Comparison of ENCODE assay signal across 17 cellular contexts in the genomic region with DNA sequence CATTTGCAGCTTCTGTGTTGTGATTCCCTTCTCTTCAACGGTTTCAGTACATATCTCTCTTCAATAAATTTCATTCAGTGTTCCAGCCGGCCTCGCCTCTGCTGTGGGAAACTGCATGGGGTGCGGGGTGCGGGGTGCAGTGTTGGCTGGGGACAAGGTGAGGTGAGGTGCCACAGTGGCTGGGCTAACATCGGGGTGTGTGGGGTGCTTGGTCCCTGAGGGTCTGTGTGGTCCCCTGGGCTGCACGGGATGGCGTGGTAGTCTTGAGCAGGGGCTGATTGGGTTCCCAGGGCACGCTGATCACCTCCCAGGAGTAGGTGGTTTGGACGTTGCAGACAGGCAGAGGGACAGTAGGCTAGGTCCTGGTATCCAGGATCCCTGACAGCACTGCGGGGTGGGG. TPM values are rescaled to one million over a fixed set of nuclear protein-coding genes. Genes with fewer than 3 reads are reported as not detected.
"Had no signal": no experiment of that assay in that cellular context is flagged by ENCODE, and none has a peak within 500 bp of the region (broad histone marks: within the 10 kb centered on the region; RNA-seq: fewer than 3 reads in every experiment).

No MANE protein-coding gene starts in this region.

- H3K27ac ChIP-seq: esophagus squamous epithelium, gastroesophageal sphincter, left lung, lower lobe of right lung, right atrium auricular region, stomach had no signal

- H3K9me3 Mint-ChIP-seq: dendritic cell treated with granulocyte-macrophage colony-stimulating factor and Interleukin-4, amounts not matched to agents 40 ng/mL and 50 ng/mL, for 4 days; immature natural killer cell; memory B cell; mesothelial cell of epicardium had no signal

- H3K4me3 Mint-ChIP-seq: dendritic cell treated with granulocyte-macrophage colony-stimulating factor and Interleukin-4, amounts not matched to agents 40 ng/mL and 50 ng/mL, for 4 days; immature natural killer cell; memory B cell; mesothelial cell of epicardium had no signal

- H3K36me3 ChIP-seq: esophagus squamous epithelium, gastroesophageal sphincter, left lung, lower lobe of right lung, right atrium auricular region, stomach had no signal

- DNase-seq: esophagus squamous epithelium; foreskin fibroblast; immature natural killer cell; lower lobe of right lung; small intestine; stimulated activated CD4-positive, alpha-beta T cell treated with anti-CD3 and anti-CD28 coated beads, Interleukin-12 subunit alpha, Interleukin-12 subunit beta, amount 100 ng/mL, for 4 hours; stimulated activated naive CD4-positive, alpha-beta T cell; stomach; trophoblast cell had no signal

- H3K9me3 ChIP-seq: esophagus squamous epithelium, gastroesophageal sphincter, left lung, lower lobe of right lung, right atrium auricular region, stomach had no signal

- H3K27me3 ChIP-seq: esophagus squamous epithelium, gastroesophageal sphincter, left lung, right atrium auricular region, stomach had no signal

- H3K36me3 Mint-ChIP-seq: immature natural killer cell, memory B cell, mesothelial cell of epicardium had no signal

- H3K4me3 ChIP-seq: esophagus squamous epithelium, gastroesophageal sphincter, left lung, lower lobe of right lung, right atrium auricular region, stomach had no signal

- H3K4me1 Mint-ChIP-seq: immature natural killer cell, memory B cell, mesothelial cell of epicardium had no signal

- ATAC-seq: gastroesophageal sphincter, left lung, lower lobe of right lung had no signal

- H3K27ac Mint-ChIP-seq: dendritic cell treated with granulocyte-macrophage colony-stimulating factor and Interleukin-4, amounts not matched to agents 40 ng/mL and 50 ng/mL, for 4 days; immature natural killer cell; memory B cell; mesothelial cell of epicardium had no signal

- H3K4me1 ChIP-seq: esophagus squamous epithelium, gastroesophageal sphincter, left lung, lower lobe of right lung, right atrium auricular region, stomach had no signal

RNA-seq across cellular contexts. Expression of a gene that starts 2.7 kb away (rescaled TPM):
- polyA plus RNA-seq: immature natural killer cell had no signal

RNA-seq across cellular contexts. Expression of a gene that starts 18.7 kb away (rescaled TPM):
- total RNA-seq: osteocyte had no signal
- polyA plus RNA-seq: keratinocyte had no signal
